Comparison of ENCODE assay signal across 19 cellular contexts in the genomic region with DNA sequence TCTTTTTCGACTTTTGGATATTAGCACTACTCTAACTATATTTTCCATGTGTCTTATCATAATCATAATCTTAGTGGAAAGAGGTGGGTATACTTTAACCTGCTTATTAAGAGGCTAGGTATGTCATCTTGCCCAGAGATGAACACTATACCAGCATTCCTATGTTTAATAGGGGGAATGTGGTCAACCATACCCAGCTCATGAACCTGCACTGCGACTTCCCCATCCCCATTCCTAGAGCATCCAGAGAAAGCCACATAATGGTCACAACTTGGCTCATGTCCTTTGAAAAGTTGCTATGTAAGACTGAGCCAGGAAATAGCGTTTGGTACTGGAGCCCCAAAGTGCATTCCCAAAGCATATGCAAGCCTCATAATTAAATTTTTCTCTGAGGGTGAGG. TPM values are rescaled to one million over a fixed set of nuclear protein-coding genes. Genes with fewer than 3 reads are reported as not detected.
A peak's percentile ranks its signal among the peaks of the same experiment; 100 is the strongest.
DNase-seq lines count a peak whose midpoint lies in the region; ATAC-seq, FAIRE-seq and TF ChIP-seq lines count a peak whose summit lies in the region.
"Had no signal": no experiment of that assay in that cellular context is flagged by ENCODE, and none has a peak within 500 bp of the region (broad histone marks: within the 10 kb centered on the region; RNA-seq: fewer than 3 reads in every experiment).

No MANE protein-coding gene starts in this region.

- no peak overlapping the region for H2BK12ac ChIP-seq in H9 (ENCODE audit: insufficient read length, low read depth, low read length)

- no peak overlapping the region for H2BK5ac ChIP-seq in H9 (ENCODE audit: insufficient read length, low read length)

- peaks cover 3% of the 10 kb centered on the region for H3K27me3 Mint-ChIP-seq in H9 (ENCODE audit: low read depth)
- H3K27me3 Mint-ChIP-seq: IgD-negative memory B cell had no signal

- H3K4me2 ChIP-seq in SK-N-SH (no peak overlapping the region), PC-3 (ENCODE audit: low read length) (peak overlapping the region; percentile 87), H9 (ENCODE audit: insufficient read depth, insufficient read length, low read length) (no peak overlapping the region)

- H4K20me1 ChIP-seq in SK-N-SH (ENCODE audit: insufficient read depth): no peaks in the 10 kb centered on the region
- no peaks in the 10 kb centered on the region for H4K20me1 ChIP-seq in PC-3 (ENCODE audit: low read length)
- no peaks in the 10 kb centered on the region for H4K20me1 ChIP-seq in H9 (ENCODE audit: control insufficient read depth, insufficient read depth, insufficient read length)

- DNase-seq in SK-N-SH (no peak), PC-3 (peak; percentile 97), dermis blood vessel endothelial cell (peak; percentile 7), urothelium cell line (ENCODE audit: low spot score) (peak; percentile 31), NCI-H226 (no peak), H9 (no peak)
- DNase-seq: Caco-2, GF-D8, H7, MV-4-11, NCI-H1417 treated with DMSO at 0.1 percent for 48 hours, NCI-H2029, NCI-H510A treated with DMSO at 0.1 percent for 48 hours had no signal

- no peak overlapping the region for H4K91ac ChIP-seq in H9 (ENCODE audit: insufficient read length, low read depth, low read length)

- no peaks in the 10 kb centered on the region for H3K23me2 ChIP-seq in H9 (ENCODE audit: insufficient read length, low read depth, low read length, poor library complexity, severe bottlenecking)

- H3K9me3 ChIP-seq in SK-N-SH (no peaks in the 10 kb centered on the region), PC-3 (ENCODE audit: low read length) (no peaks in the 10 kb centered on the region), H9 (ENCODE audit: control insufficient read depth, low read depth, low read length) (no peaks in the 10 kb centered on the region)
- H3K9me3 ChIP-seq: Caco-2, SJSA1 had no signal

- BruUV-seq in PC-3 (replicated peaks; lab: Mats Ljungman, UMichigan): no TSS peak

- H3K18ac ChIP-seq in H9 (ENCODE audit: insufficient read length, low read depth, low read length): no peak overlapping the region

- TF ChIP-seq CTCF in SK-N-SH (IDR thresholded peaks at IDR 0.05) (no peak), PC-3 (conservative IDR thresholded peaks at IDR 0.05; ENCODE audit: low read depth, low read length) (no peak), H9 (conservative IDR thresholded peaks at IDR 0.05) (no peak)

- no peak overlapping the region for H3K4me3 ChIP-seq in SK-N-SH (ENCODE audit: low read depth in 2 of 2, low read length in 1 of 2)
- H3K4me3 ChIP-seq in PC-3 (ENCODE audit: low read length): peak overlapping the region; percentile 49
- H3K4me3 ChIP-seq: SJSA1 had no signal

- TF ChIP-seq RAD21 in SK-N-SH (IDR thresholded peaks at IDR 0.05; ENCODE audit: low read length): no peak

- no peak overlapping the region for H2BK15ac ChIP-seq in H9 (ENCODE audit: low read depth, low read length)

- H3K4me1 Mint-ChIP-seq in H9: peaks cover 14% of the 10 kb centered on the region in 2 experiments

- H3K56ac ChIP-seq in H9 (ENCODE audit: insufficient read length, low read depth, low read length): no peak overlapping the region

- H3F3A ChIP-seq in SK-N-SH (replicated peaks; ENCODE audit: insufficient read depth) (no peaks in the 10 kb centered on the region), PC-3 (ENCODE audit: low read length, unreplicated experiment) (peaks cover 4% of the 10 kb centered on the region)

- ATAC-seq in SK-N-SH treated with all-trans-retinoic acid at 6 μM for 48 hours: no peak; the same call in 2 of the 3 replicates
- peak; percentile 69 for ATAC-seq in PC-3
- no peak for ATAC-seq in HG02642 (IDR thresholded peaks at IDR 0.05; ENCODE audit: poor library complexity, unreplicated experiment)

- H3K36me3 Mint-ChIP-seq in H9 (ENCODE audit: insufficient read depth in 1 of 3, low read depth in 3 of 3): no peaks in the 10 kb centered on the region

- no peak overlapping the region for H2BK120ac ChIP-seq in H9 (ENCODE audit: low read depth, low read length, poor library complexity, severe bottlenecking)

- CTCF ChIA-PET in SK-N-SH (lab: Yijun Ruan, JAX) (no interaction called here), PC-3 (lab: Charles Lee) (interaction anchor here (0.8 kb wide), 1 partner anchor 33 kb away, joined by 3 read pairs; no protein-coding TSS in a partner anchor)

- H3K14ac ChIP-seq in H9 (ENCODE audit: insufficient read depth, low read length): no peak overlapping the region

- no peak for FAIRE-seq in urothelium cell line (lab: Jason Lieb, UNC)

- H3K36me3 ChIP-seq in SK-N-SH (replicated peaks in 1 of 2; ENCODE audit: control insufficient read depth in 1 of 2, insufficient read depth in 2 of 2, low read length in 1 of 2) (no peaks in the 10 kb centered on the region), PC-3 (ENCODE audit: low read depth, low read length) (no peaks in the 10 kb centered on the region)
- H3K36me3 ChIP-seq: SJSA1 had no signal

- intact Hi-C loops in PC-3 (cut with micrococcal nuclease): loop anchor here (2.0 to 10.0 kb wide), 5 partner anchors 20 to 167 kb away; partner anchors contain the start of gene CEP83

- H2AK5ac ChIP-seq in H9 (ENCODE audit: insufficient read length, low read length): no peak overlapping the region

- H3K23ac ChIP-seq in H9 (ENCODE audit: insufficient read length, low read depth, low read length): no peak overlapping the region

- H4K8ac ChIP-seq in H9 (replicated peaks; ENCODE audit: insufficient read length, low read depth, low read length): no peak overlapping the region

- H3K4me3 Mint-ChIP-seq in H9: no peak overlapping the region
- H3K4me3 Mint-ChIP-seq: IgD-negative memory B cell had no signal

- no peak overlapping the region for H2BK20ac ChIP-seq in H9 (ENCODE audit: low read depth, low read length, poor library complexity, severe bottlenecking)

- H3K9me3 Mint-ChIP-seq in H9: no peaks in the 10 kb centered on the region
- H3K9me3 Mint-ChIP-seq: IgD-negative memory B cell had no signal

- H3K79me1 ChIP-seq in H9 (ENCODE audit: insufficient read depth, low read depth, low read length, poor library complexity, severe bottlenecking): no peaks in the 10 kb centered on the region

- 46% methylated on average over 3 of the region's 3 CpGs for WGBS in SK-N-SH (ENCODE audit: low lambda C conversion rate)
- no CpG with 5 or more reads among the region's 3 CpGs for WGBS in H9 (ENCODE audit: extremely low coverage, insufficient read length, low lambda C conversion rate)

- H3K9me2 ChIP-seq in SK-N-SH (no peaks in the 10 kb centered on the region), PC-3 (replicated peaks; ENCODE audit: low read length) (no peaks in the 10 kb centered on the region)

- H3T11ph ChIP-seq in H9 (ENCODE audit: low read length): no peak overlapping the region

- no peak for TF ChIP-seq EP300 in SK-N-SH (IDR thresholded peaks at IDR 0.05; ENCODE audit: borderline replicate concordance in 1 of 2, low read depth in 1 of 2, low read length in 1 of 2)

- H3K4ac ChIP-seq in H9 (ENCODE audit: low read depth, low read length): no peak overlapping the region

- no peak overlapping the region for H4K5ac ChIP-seq in H9 (ENCODE audit: insufficient read length, low read depth, low read length)

- H3K27ac ChIP-seq in SK-N-SH (ENCODE audit: low read depth in 2 of 2, low read length in 1 of 2) (no peak overlapping the region), PC-3 (ENCODE audit: low read length) (peak overlapping the region; percentile 82), H9 (ENCODE audit: insufficient read length, low read depth, low read length) (no peak overlapping the region)
- H3K27ac ChIP-seq: 22Rv1, RWPE1, SJSA1 had no signal

- H3K27ac Mint-ChIP-seq in H9: no peak overlapping the region
- H3K27ac Mint-ChIP-seq: IgD-negative memory B cell had no signal

- H3K4me1 ChIP-seq in SK-N-SH (ENCODE audit: control insufficient read depth in 1 of 2, insufficient read depth in 2 of 2, low read depth in 1 of 2, low read length in 1 of 2): peaks cover 0 to 2% of the 10 kb centered on the region in 2 experiments; a peak in 1 of 4 replicates
- peaks cover 73% of the 10 kb centered on the region for H3K4me1 ChIP-seq in PC-3 (ENCODE audit: insufficient read depth, low read length)
- H3K4me1 ChIP-seq in H9 (ENCODE audit: insufficient read depth, low read length): no peaks in the 10 kb centered on the region
- H3K4me1 ChIP-seq: Caco-2, SJSA1 had no signal

- H3K9ac ChIP-seq in SK-N-SH (no peak overlapping the region), PC-3 (ENCODE audit: low read length) (no peak overlapping the region), H9 (ENCODE audit: extremely low read depth, insufficient read length, low read length) (no peak overlapping the region)

- H2AFZ ChIP-seq in SK-N-SH (ENCODE audit: low read depth) (no peak overlapping the region), PC-3 (ENCODE audit: low read length) (no peak overlapping the region), H9 (ENCODE audit: low read length) (no peak overlapping the region)

- POLR2A ChIA-PET in SK-N-SH (lab: Yijun Ruan, JAX): no interaction called here
- POLR2A ChIA-PET in PC-3 (lab: Charles Lee; ENCODE audit: unreplicated experiment): no interaction called here

- H3K79me2 ChIP-seq in SK-N-SH (ENCODE audit: insufficient read depth) (no peaks in the 10 kb centered on the region), PC-3 (ENCODE audit: low read length) (no peaks in the 10 kb centered on the region), H9 (ENCODE audit: insufficient read depth, low read length) (no peaks in the 10 kb centered on the region)

- H3K27me3 ChIP-seq in SK-N-SH (ENCODE audit: insufficient read depth): no peaks in the 10 kb centered on the region
- no peaks in the 10 kb centered on the region for H3K27me3 ChIP-seq in PC-3 (ENCODE audit: low read length)
- no peaks in the 10 kb centered on the region for H3K27me3 ChIP-seq in H9 (ENCODE audit: insufficient read depth, low read length)
- H3K27me3 ChIP-seq: SJSA1 had no signal

TF ChIP-seq in SK-N-SH treated with all-trans-retinoic acid at 6 μM for 48 hours, 23 proteins besides CTCF, POLR2A, EP300 and RAD21:
- TF ChIP-seq ISL1 (CRISPR knock-in tag; IDR thresholded peaks at IDR 0.05) (peak; percentile 33; the same call in 1 of the 2 replicates), TCF4 (CRISPR knock-in tag; IDR thresholded peaks at IDR 0.05; ENCODE audit: borderline replicate concordance) (no peak)

TF ChIP-seq in SK-N-SH, 30 proteins besides CTCF, POLR2A, EP300 and RAD21 (continues in another document):
- TF ChIP-seq YY1 (IDR thresholded peaks at IDR 0.05; ENCODE audit: low read depth) (no peak), MXI1 (IDR thresholded peaks at IDR 0.05; ENCODE audit: low read depth, low read length) (no peak), NRF1 (IDR thresholded peaks at IDR 0.05; ENCODE audit: low read depth, low read length) (no peak), TEAD4 (IDR thresholded peaks at IDR 0.05; ENCODE audit: borderline replicate concordance, insufficient read depth) (no peak)
- TF ChIP-seq, protein P1, sequence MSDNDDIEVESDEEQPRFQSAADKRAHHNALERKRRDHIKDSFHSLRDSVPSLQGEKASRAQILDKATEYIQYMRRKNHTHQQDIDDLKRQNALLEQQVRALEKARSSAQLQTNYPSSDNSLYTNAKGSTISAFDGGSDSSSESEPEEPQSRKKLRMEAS (IDR thresholded peaks at IDR 0.05; ENCODE audit: low read depth): no peak

RNA-seq across cellular contexts. Expression of gene TMCC3, which starts 55.2 kb away (rescaled TPM):
- polyA plus RNA-seq in SK-N-SH (2012; rRNA removed): 0.42 and 0.53 TPM in 2 replicates
- polyA plus RNA-seq in SK-N-SH (2012; cell fraction: cytosol; rRNA removed): 0.62 and 0.68 TPM in 2 replicates
- polyA plus RNA-seq in SK-N-SH (2012; cell fraction: nucleus; rRNA removed): 0.29 and 0.31 TPM in 2 replicates
- total RNA-seq in PC-3 (2014; rRNA removed) (4.7 and 6.5 TPM in 2 replicates), dermis blood vessel endothelial cell (27.8 and 34.5 TPM in 2 replicates), H9 (2021) (0.72 and 0.87 TPM in 2 replicates)

Comparison
In these comparisons a context has a peak if more than half of its experiments do, and no peak if none do; other contexts are left out.
1. DNase-seq: peak in PC-3 (single experiment), dermis blood vessel endothelial cell (single experiment) and urothelium cell line (single experiment); none in SK-N-SH (single experiment), NCI-H226 (single experiment) and H9 (single experiment).